27 cellular contexts compared by ENCODE assay signal in the genomic region with DNA sequence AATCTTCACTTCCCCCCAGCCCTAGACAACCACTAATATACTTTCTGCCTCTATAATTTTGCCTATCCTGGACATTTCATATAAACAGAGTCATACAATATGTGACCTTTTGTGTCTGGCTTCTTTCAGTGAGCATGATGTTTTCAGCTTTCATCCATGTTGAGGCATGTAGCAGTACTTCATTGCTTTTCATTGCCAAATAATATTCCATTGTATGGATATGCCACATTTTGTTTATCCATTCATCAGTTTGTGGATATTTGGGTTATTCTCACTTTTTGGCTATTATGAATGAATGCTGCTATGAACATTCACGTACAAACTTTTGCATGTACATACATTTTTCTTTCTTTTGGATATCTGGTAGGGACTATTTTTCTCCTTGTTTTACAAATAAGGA. TPM values are rescaled to one million over a fixed set of nuclear protein-coding genes. Genes with fewer than 3 reads are reported as not detected.
"Had no signal": no experiment of that assay in that cellular context is flagged by ENCODE, and none has a peak within 500 bp of the region (broad histone marks: within the 10 kb centered on the region; RNA-seq: fewer than 3 reads in every experiment).

No MANE protein-coding gene starts in this region.

- H3K4me1 ChIP-seq: gastrocnemius medialis, left lung, prostate gland, sigmoid colon, spleen, testis, tibial artery, upper lobe of left lung had no signal

- H3K36me3 Mint-ChIP-seq: naive B cell; natural killer cell treated with Interleukin-12 subunit alpha and Interleukin-12 subunit beta and Interleukin-15 and Interleukin-18, amount 100 ng/mL, for 72 hours; stimulated activated memory B cell treated with anti-CD40 and anti-IgM and Interleukin-4, amounts not matched to agents 10 μg/mL and 1 μg/mL and 100 μg/mL, for 72 hours had no signal

- H3K27me3 Mint-ChIP-seq: stimulated activated memory B cell treated with anti-CD40 and anti-IgM and Interleukin-4, amounts not matched to agents 10 μg/mL and 1 μg/mL and 100 μg/mL, for 72 hours had no signal

- H3K4me1 Mint-ChIP-seq: naive B cell; stimulated activated memory B cell treated with anti-CD40 and anti-IgM and Interleukin-4, amounts not matched to agents 10 μg/mL and 1 μg/mL and 100 μg/mL, for 72 hours had no signal

- H3K4me3 ChIP-seq: gastrocnemius medialis, left lung, mucosa of descending colon, pancreas, prostate gland, sigmoid colon, spleen, testis, tibial artery, upper lobe of left lung had no signal

- ATAC-seq: effector memory CD8-positive, alpha-beta T cell; gastrocnemius medialis; left cardiac atrium; left lung; mucosa of descending colon; natural killer cell treated with Interleukin-12 subunit alpha and Interleukin-12 subunit beta and Interleukin-15 and Interleukin-18, amount 100 ng/mL, for 72 hours; pancreas; right cardiac atrium; stimulated activated memory B cell treated with anti-CD40 and anti-IgM and Interleukin-4, amounts not matched to agents 10 μg/mL and 1 μg/mL and 100 μg/mL, for 72 hours; stimulated activated naive CD8-positive, alpha-beta T cell treated with anti-CD3 and anti-CD28 coated beads, Interleukin-15, Interleukin-2, amounts not matched to agents 100 U/mL and 50 U/mL, for 24 hours had no signal

- H3K27ac Mint-ChIP-seq: effector memory CD8-positive, alpha-beta T cell; mesothelial cell of epicardium; naive B cell; natural killer cell treated with Interleukin-12 subunit alpha and Interleukin-12 subunit beta and Interleukin-15 and Interleukin-18, amount 100 ng/mL, for 72 hours; stimulated activated memory B cell treated with anti-CD40 and anti-IgM and Interleukin-4, amounts not matched to agents 10 μg/mL and 1 μg/mL and 100 μg/mL, for 72 hours had no signal

- H3K27me3 ChIP-seq: left lung, neutrophil, pancreas, sigmoid colon, spleen, testis, upper lobe of left lung had no signal

- H3K4me3 Mint-ChIP-seq: effector memory CD8-positive, alpha-beta T cell; mesothelial cell of epicardium; naive B cell; natural killer cell treated with Interleukin-12 subunit alpha and Interleukin-12 subunit beta and Interleukin-15 and Interleukin-18, amount 100 ng/mL, for 72 hours; neural crest cell; stimulated activated memory B cell treated with anti-CD40 and anti-IgM and Interleukin-4, amounts not matched to agents 10 μg/mL and 1 μg/mL and 100 μg/mL, for 72 hours had no signal

- H3K9me3 ChIP-seq: gastrocnemius medialis, left lung, mucosa of descending colon, neutrophil, pancreas, prostate gland, sigmoid colon, spleen, testis, tibial artery, upper lobe of left lung had no signal

- H3K36me3 ChIP-seq: gastrocnemius medialis, left lung, neutrophil, pancreas, prostate gland, sigmoid colon, spleen, tibial artery, upper lobe of left lung had no signal

- FAIRE-seq: endometrium, pancreas, urothelium cell line had no signal

- DNase-seq: cortex of kidney; effector memory CD8-positive, alpha-beta T cell; gastrocnemius medialis; head of caudate nucleus; left cardiac atrium; left lung; mesenchymal stem cell; mucosa of descending colon; naive B cell; pancreas; right cardiac atrium; sigmoid colon; stimulated activated CD4-positive, alpha-beta T cell treated with anti-CD3 and anti-CD28 coated beads, Interleukin-4, amount 100 ng/mL, for 4 hours; stimulated activated naive CD8-positive, alpha-beta T cell treated with anti-CD3 and anti-CD28 coated beads, Interleukin-15, Interleukin-2, amounts not matched to agents 100 U/mL and 50 U/mL, for 24 hours; substantia nigra; testis; upper lobe of left lung had no signal

- H3K9me3 Mint-ChIP-seq: effector memory CD8-positive, alpha-beta T cell; natural killer cell treated with Interleukin-12 subunit alpha and Interleukin-12 subunit beta and Interleukin-15 and Interleukin-18, amount 100 ng/mL, for 72 hours had no signal

- H3K27ac ChIP-seq: gastrocnemius medialis, left lung, neutrophil, pancreas, prostate gland, sigmoid colon, spleen, testis, tibial artery, upper lobe of left lung had no signal

RNA-seq across cellular contexts. Expression of a gene that starts 49.0 kb away (rescaled TPM):
- total RNA-seq: natural killer cell treated with Interleukin-12 subunit alpha and Interleukin-12 subunit beta and Interleukin-15 and Interleukin-18, amount 100 ng/mL, for 72 hours had no signal
